Comparison of ENCODE assay signal across 22 cellular contexts in the genomic region with DNA sequence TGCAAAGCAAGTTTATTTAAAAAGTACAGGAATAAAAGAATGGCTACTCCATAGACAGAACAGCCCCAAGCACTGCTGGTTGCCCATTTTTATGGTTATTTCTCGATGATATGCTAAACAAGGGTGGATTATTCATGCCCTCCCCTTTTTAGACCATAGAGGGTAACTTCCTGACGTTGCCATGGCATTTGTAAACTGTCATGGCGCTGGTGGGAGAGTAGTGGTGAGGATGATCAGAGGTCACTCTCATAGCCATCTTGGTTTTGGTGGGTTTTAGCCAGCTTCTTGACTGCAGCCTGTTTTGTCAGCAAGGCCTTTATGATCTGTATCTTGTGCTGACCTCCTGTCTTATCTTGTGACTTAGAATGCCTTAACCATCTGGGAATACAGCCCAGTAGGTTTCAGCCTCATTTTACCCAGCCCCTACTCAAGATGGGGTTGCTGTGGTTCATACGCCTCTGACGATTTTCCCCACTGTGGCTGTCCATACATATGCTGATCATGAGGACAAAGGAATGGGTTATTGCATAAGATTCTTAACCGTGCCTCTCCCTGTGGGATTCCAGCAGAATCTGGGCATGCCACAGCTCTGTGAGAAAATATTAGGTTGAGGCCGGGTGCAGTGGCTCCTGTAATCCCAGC.
"Had no signal": no experiment of that assay in that cellular context is flagged by ENCODE, and none has a peak within 500 bp of the region (broad histone marks: within the 10 kb centered on the region; RNA-seq: fewer than 3 reads in every experiment).

No MANE protein-coding gene starts in this region.

- H3K36me3 ChIP-seq: ascending aorta, tibial nerve, uterus, WERI-Rb-1 had no signal

- H3K79me2 ChIP-seq: hepatocyte had no signal

- H3K4me1 ChIP-seq: ascending aorta, foreskin keratinocyte, uterus had no signal

- H3K9me3 ChIP-seq: ascending aorta had no signal

- H3K27ac Mint-ChIP-seq: activated CD4-positive, alpha-beta memory T cell treated with anti-CD3 and anti-CD28 coated beads for 36 hours; activated CD4-positive, alpha-beta T cell treated with anti-CD3 and anti-CD28 coated beads for 36 hours; activated naive CD4-positive, alpha-beta T cell treated with anti-CD3 and anti-CD28 coated beads for 36 hours; activated T-helper 2 cell treated with anti-CD3 and anti-CD28 coated beads, Interferon-gamma antibody, Interleukin-2, Interleukin-4, amounts not matched to agents 10 μg/mL and 5 μg/mL and 100 μg/mL, durations not matched to agents 14 hours and 24 hours and 36 hours; natural killer cell treated with Interleukin-12 subunit alpha and Interleukin-12 subunit beta and Interleukin-15 and Interleukin-18, amount 100 ng/mL, for 72 hours had no signal

- H3K4me2 ChIP-seq: hepatocyte had no signal

- H2AFZ ChIP-seq: hepatocyte had no signal

- H3K27ac ChIP-seq: ascending aorta, coronary artery, foreskin keratinocyte, hepatocyte, tibial nerve, uterus, WERI-Rb-1 had no signal

- H3K4me3 Mint-ChIP-seq: activated CD4-positive, alpha-beta memory T cell treated with anti-CD3 and anti-CD28 coated beads for 36 hours; activated CD4-positive, alpha-beta T cell treated with anti-CD3 and anti-CD28 coated beads for 36 hours; activated naive CD4-positive, alpha-beta T cell treated with anti-CD3 and anti-CD28 coated beads for 36 hours; central memory CD8-positive, alpha-beta T cell; natural killer cell treated with Interleukin-12 subunit alpha and Interleukin-12 subunit beta and Interleukin-15 and Interleukin-18, amount 100 ng/mL, for 72 hours had no signal

- H3K4me3 ChIP-seq: ascending aorta, coronary artery, hepatocyte, lung, tibial nerve, uterus had no signal

- H3K27me3 ChIP-seq: ascending aorta, foreskin keratinocyte, uterus had no signal

- H3K4me1 Mint-ChIP-seq: activated CD4-positive, alpha-beta T cell treated with anti-CD3 and anti-CD28 coated beads for 36 hours; central memory CD8-positive, alpha-beta T cell had no signal

- DNase-seq: activated CD4-positive, alpha-beta memory T cell treated with anti-CD3 and anti-CD28 coated beads for 36 hours; activated CD4-positive, alpha-beta T cell treated with anti-CD3 and anti-CD28 coated beads for 36 hours; activated naive CD4-positive, alpha-beta T cell treated with anti-CD3 and anti-CD28 coated beads for 36 hours; activated T-cell treated with anti-CD3 and anti-CD28 coated beads, Interleukin-2, amount 50 U/mL, for 1 hour; erythroblast; foreskin keratinocyte; nucleus accumbens; posterior cingulate gyrus; retina; stimulated activated CD4-positive, alpha-beta T cell treated with anti-CD3 and anti-CD28 coated beads, Interleukin-12 subunit alpha, Interleukin-12 subunit beta, amount 100 ng/mL, for 4 hours; stimulated activated CD4-positive, alpha-beta T cell treated with anti-CD3 and anti-CD28 coated beads, Interleukin-1b, Interleukin-23, amount 100 ng/mL, for 48 hours; stimulated activated naive CD4-positive, alpha-beta T cell treated with Interleukin-2 at 50 U/mL for 16 hours; uterus; WERI-Rb-1 had no signal
